ENCODE assay signal across 15 cellular contexts in the genomic region with DNA sequence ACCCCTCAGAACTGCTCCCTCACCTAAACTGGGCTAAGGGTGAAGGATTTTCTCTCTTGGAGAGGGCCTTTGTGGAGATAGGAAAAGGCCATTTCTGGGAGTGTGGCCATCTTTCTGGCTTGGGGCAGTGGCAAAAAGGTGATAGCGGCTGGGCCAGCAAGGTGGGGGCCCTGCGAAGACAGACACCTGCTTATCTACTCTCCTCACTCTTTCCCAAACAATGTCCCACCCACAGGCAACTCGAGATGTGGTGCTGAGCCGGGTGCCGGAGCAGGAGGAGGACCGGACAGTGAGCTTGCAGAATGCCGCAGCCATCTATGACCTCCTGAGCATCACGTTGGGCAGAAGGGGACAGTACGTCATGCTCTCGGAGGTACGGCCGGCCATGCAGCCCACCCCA.
"Had no signal": no experiment of that assay in that cellular context is flagged by ENCODE, and none has a peak within 500 bp of the region (broad histone marks: within the 10 kb centered on the region; RNA-seq: fewer than 3 reads in every experiment).

No MANE protein-coding gene starts in this region.

- H3K27me3 ChIP-seq: brain microvascular endothelial cell, esophagus squamous epithelium, upper lobe of left lung had no signal

- DNase-seq: activated CD4-positive, alpha-beta T cell treated with anti-CD3 and anti-CD28 coated beads, Interleukin-2, amount 50 U/mL, for 48 hours; activated naive CD8-positive, alpha-beta T cell treated with anti-CD3 and anti-CD28 coated beads, Interleukin-2, amount 10 ng/mL, durations not matched to agents 7 days and 5 days; activated T-cell treated with anti-CD3 and anti-CD28 coated beads for 4 hours; brain microvascular endothelial cell; effector CD8-positive, alpha-beta T cell; esophagus squamous epithelium; left cardiac atrium; natural killer cell; stimulated activated CD4-positive, alpha-beta T cell treated with anti-CD3 and anti-CD28 coated beads, Interleukin-12 subunit alpha, Interleukin-12 subunit beta, amount 100 ng/mL, for 4 hours; stimulated activated CD4-positive, alpha-beta T cell treated with anti-CD3 and anti-CD28 coated beads, Interleukin-1b, Interleukin-23, amount 100 ng/mL, for 48 hours; stimulated activated CD8-positive, alpha-beta memory T cell treated with anti-CD3 and anti-CD28 coated beads, Interleukin-4, amount 100 ng/mL, for 48 hours; stimulated activated naive CD4-positive, alpha-beta T cell treated with Interleukin-2 at 50 U/mL for 16 hours; T-helper 2 cell; upper lobe of left lung had no signal

- H3K27ac ChIP-seq: brain microvascular endothelial cell, upper lobe of left lung, VCaP had no signal

- ATAC-seq: left cardiac atrium, natural killer cell had no signal

- H3K9me3 ChIP-seq: esophagus squamous epithelium, upper lobe of left lung had no signal

- H3K36me3 Mint-ChIP-seq: natural killer cell had no signal

- H3K4me3 ChIP-seq: esophagus squamous epithelium, upper lobe of left lung had no signal

- H3K4me3 Mint-ChIP-seq: activated naive CD8-positive, alpha-beta T cell treated with anti-CD3 and anti-CD28 coated beads, Interleukin-2, amount 10 ng/mL, durations not matched to agents 7 days and 5 days; natural killer cell had no signal

- H3K27ac Mint-ChIP-seq: activated naive CD8-positive, alpha-beta T cell treated with anti-CD3 and anti-CD28 coated beads, Interleukin-2, amount 10 ng/mL, durations not matched to agents 7 days and 5 days; natural killer cell had no signal

- H3K9me3 Mint-ChIP-seq: activated naive CD8-positive, alpha-beta T cell treated with anti-CD3 and anti-CD28 coated beads, Interleukin-2, amount 10 ng/mL, durations not matched to agents 7 days and 5 days; natural killer cell had no signal

- H3K27me3 Mint-ChIP-seq: activated naive CD8-positive, alpha-beta T cell treated with anti-CD3 and anti-CD28 coated beads, Interleukin-2, amount 10 ng/mL, durations not matched to agents 7 days and 5 days had no signal
